ENCODE assay signal across 13 cellular contexts in genomic region chr22:42745118-42745517, GRCh38. TPM values are rescaled to one million over a fixed set of nuclear protein-coding genes. Genes with fewer than 3 reads are reported as not detected.
DNase-seq lines count a peak whose midpoint lies in the region; ATAC-seq and TF ChIP-seq lines count a peak whose summit lies in the region.
"Had no signal": no experiment of that assay in that cellular context is flagged by ENCODE, and none has a peak within 500 bp of the region (broad histone marks: within the 10 kb centered on the region; RNA-seq: fewer than 3 reads in every experiment).

No MANE protein-coding gene starts in this region.

- H3K9me3 Mint-ChIP-seq in MCF 10A (ENCODE audit: unreplicated experiment), result no peaks in the 10 kb centered on the region
- H3K9me3 Mint-ChIP-seq: activated T-cell treated with anti-CD3 and anti-CD28 coated beads, Interleukin-2, amount 50 U/mL, for 72 hours; naive thymus-derived CD8-positive, alpha-beta T cell had no signal

- BruUV-seq in MCF 10A (replicated peaks; lab: Mats Ljungman, UMichigan), result no TSS peak

- POLR2A ChIA-PET in MCF 10A (lab: Yijun Ruan, JAX), result interaction anchor here (1.5 to 1.9 kb wide), 2 partner anchors 10 to 15 kb away, joined by 5 to 12 read pairs; no protein-coding TSS in a partner anchor

- 82 to 85% methylated on average over 11 of the region's 11 CpGs for WGBS in thyroid gland, 2 donors

- H3K27me3 ChIP-seq in breast epithelium (no peaks in the 10 kb centered on the region), thyroid gland (no peaks in the 10 kb centered on the region)

- no peak overlapping the region for H3K27ac ChIP-seq in breast epithelium
- peak overlapping the region in 2 of 3 donors; percentile 35 to 82 for H3K27ac ChIP-seq in thyroid gland
- H3K27ac ChIP-seq: KMS-11 had no signal

- no peak for TF ChIP-seq POLR2A in breast epithelium (IDR thresholded peaks at IDR 0.05)
- no peak for TF ChIP-seq POLR2A in thyroid gland (IDR thresholded peaks at IDR 0.05)

- no peaks in the 10 kb centered on the region for H3K27me3 Mint-ChIP-seq in MCF 10A (ENCODE audit: insufficient read depth, unreplicated experiment)

- H3K4me1 Mint-ChIP-seq in MCF 10A (ENCODE audit: insufficient read depth, unreplicated experiment), result peaks cover 42% of the 10 kb centered on the region

- CTCF ChIA-PET in MCF 10A (lab: Yijun Ruan, JAX), result interaction anchor here (0.5 to 0.9 kb wide), 3 partner anchors 9 to 34 kb away, joined by 3 read pairs; no protein-coding TSS in a partner anchor

- H3K4me1 ChIP-seq in breast epithelium, result no peaks in the 10 kb centered on the region
- peaks cover 0 to 24% of the 10 kb centered on the region in 2 donors for H3K4me1 ChIP-seq in thyroid gland

- H3K4me3 ChIP-seq in breast epithelium, result no peak overlapping the region
- no peak overlapping the region for H3K4me3 ChIP-seq in thyroid gland (replicated peaks in 1 of 3)

- no peak for ATAC-seq in HG03354 (IDR thresholded peaks at IDR 0.05; ENCODE audit: poor library complexity, severe bottlenecking, unreplicated experiment)
- ATAC-seq: activated T-cell treated with anti-CD3 and anti-CD28 coated beads, Interleukin-2, amount 50 U/mL, for 72 hours; naive thymus-derived CD8-positive, alpha-beta T cell had no signal

- intact Hi-C loops in MCF 10A (cut with micrococcal nuclease) (no loop called here), breast epithelium (cut with DNase I; ENCODE audit: low total_unique reads) (no loop called here), thyroid gland (cut with DNase I) (no loop called here)

- peak overlapping the region; percentile 16 for H3K4me3 Mint-ChIP-seq in MCF 10A (ENCODE audit: unreplicated experiment)
- H3K4me3 Mint-ChIP-seq: activated T-cell treated with anti-CD3 and anti-CD28 coated beads, Interleukin-2, amount 50 U/mL, for 72 hours; naive thymus-derived CD8-positive, alpha-beta T cell had no signal

- peak overlapping the region; percentile 51 for H3K27ac Mint-ChIP-seq in MCF 10A (ENCODE audit: low read depth, unreplicated experiment)
- H3K27ac Mint-ChIP-seq: activated T-cell treated with anti-CD3 and anti-CD28 coated beads, Interleukin-2, amount 50 U/mL, for 72 hours; naive thymus-derived CD8-positive, alpha-beta T cell had no signal

- H3K36me3 Mint-ChIP-seq in MCF 10A (ENCODE audit: insufficient read depth, unreplicated experiment), result peaks cover 4% of the 10 kb centered on the region
- H3K36me3 Mint-ChIP-seq: naive thymus-derived CD8-positive, alpha-beta T cell had no signal

- DNase-seq in MCF 10A (ENCODE audit: unreplicated experiment) (peak; percentile 91), breast epithelium (ENCODE audit: low spot score in 2 of 2) (no peak), SK-MEL-5 (ENCODE audit: low read depth, low spot score) (peak; percentile 36), foreskin melanocyte (peak; percentile 11), thyroid gland (no peak), DMS79 (lab: John Stamatoyannopoulos, UW) (no peak)
- DNase-seq in NK-92 treated with Interleukin-12 subunit alpha and Interleukin-12 subunit beta, amount 100 ng/mL, for 24 hours (lab: John Stamatoyannopoulos, UW), result no peak
- DNase-seq: activated CD4-positive, alpha-beta T cell treated with anti-CD3 and anti-CD28 coated beads for 4 hours; activated T-cell treated with anti-CD3 and anti-CD28 coated beads, Interleukin-2, amount 50 U/mL, for 72 hours; naive thymus-derived CD8-positive, alpha-beta T cell; SW 1271 had no signal

- no peaks in the 10 kb centered on the region for H3K9me3 ChIP-seq in breast epithelium
- no peaks in the 10 kb centered on the region for H3K9me3 ChIP-seq in thyroid gland

- in situ Hi-C loops in SK-MEL-5 (cut with HindIII; ENCODE audit: low pct_unique_long_range_greater_than_20kb, low sequenced_read_pairs), result no loop called here

- no peak for TF ChIP-seq CTCF in MCF 10A (IDR thresholded peaks at IDR 0.05; ENCODE audit: unreplicated experiment)
- no peak for TF ChIP-seq CTCF in breast epithelium (IDR thresholded peaks at IDR 0.05)
- no peak for TF ChIP-seq CTCF in thyroid gland (IDR thresholded peaks at IDR 0.05)

- H3K36me3 ChIP-seq in breast epithelium (no peaks in the 10 kb centered on the region), thyroid gland (no peaks in the 10 kb centered on the region)

RNA-seq across cellular contexts. Expression of gene A4GALT, which starts 24.4 kb away (rescaled TPM):
- total RNA-seq in MCF 10A (2022) (8.7 and 12.3 TPM in 2 replicates), breast epithelium (10 to 100 TPM in 2 of 3 donors, 1 to 10 TPM in 1; 6.6 to 32.8 (median 22.9) TPM), thyroid gland (10 to 100 TPM; 12.6 to 23.9 (median 18.0) TPM)
- total RNA-seq in SK-MEL-5 (2014; rRNA removed; shearing (Covaris generic)), result 0.16 TPM in 1 of 2 replicates, not detected in the other
- polyA plus RNA-seq in SK-MEL-5 (2015; cell fraction: cytosol; rRNA removed), result 0.94 and 1.6 TPM in 2 replicates
- polyA plus RNA-seq in SK-MEL-5 (2015; cell fraction: nucleus; rRNA removed), result 1.1 TPM in 1 of 2 replicates, not detected in the other
- total RNA-seq: naive thymus-derived CD8-positive, alpha-beta T cell had no signal
- polyA plus RNA-seq: naive thymus-derived CD8-positive, alpha-beta T cell had no signal

Comparison
In these comparisons a context has a peak if more than half of its experiments do, and no peak if none do; other contexts are left out.
1. DNase-seq: peak in MCF 10A (single experiment), SK-MEL-5 (single experiment) and foreskin melanocyte (single experiment); none in breast epithelium (0 of 2), thyroid gland (0 of 2), NK-92 treated with Interleukin-12 subunit alpha and Interleukin-12 subunit beta, amount 100 ng/mL, for 24 hours (single experiment) and DMS79 (single experiment).
2. H3K27ac ChIP-seq: peak in thyroid gland (2 of 3); none in breast epithelium (0 of 2).